In genomic region chr2:5985551-5986229, GRCh38 we compare ENCODE assay signal across 26 cellular contexts.
A peak's percentile ranks its signal among the peaks of the same experiment; 100 is the strongest.
DNase-seq lines count a peak whose midpoint lies in the region; ATAC-seq, FAIRE-seq and TF ChIP-seq lines count a peak whose summit lies in the region.
"Had no signal": no experiment of that assay in that cellular context is flagged by ENCODE, and none has a peak within 500 bp of the region (broad histone marks: within the 10 kb centered on the region; RNA-seq: fewer than 3 reads in every experiment).

No MANE protein-coding gene starts in this region.

- in situ Hi-C loops in GM23248 (cut with MboI): no loop called here

- no peaks in the 10 kb centered on the region for H3K9me3 ChIP-seq in Karpas-422 (ENCODE audit: low read length)
- no peaks in the 10 kb centered on the region for H3K9me3 ChIP-seq in endodermal cell (ENCODE audit: control insufficient read depth, low read length)
- no peaks in the 10 kb centered on the region for H3K9me3 ChIP-seq in neural progenitor cell (ENCODE audit: low read depth)
- H3K9me3 ChIP-seq in GM23248 (ENCODE audit: low read depth): no peaks in the 10 kb centered on the region
- H3K9me3 ChIP-seq: SJSA1 had no signal

- FAIRE-seq in frontal cortex (lab: Jason Lieb, UNC): no peak
- FAIRE-seq: GM12892, H1, K562, RCC 7860 had no signal

- no peaks in the 10 kb centered on the region for H3K9me3 Mint-ChIP-seq in endodermal cell
- H3K9me3 Mint-ChIP-seq in neural progenitor cell: peaks cover 3% of the 10 kb centered on the region

- H3K36me3 ChIP-seq in Karpas-422 (ENCODE audit: insufficient read depth, low read length) (no peaks in the 10 kb centered on the region; the same call in 1 of the 2 replicates), endodermal cell (ENCODE audit: control insufficient read depth, insufficient read depth, low read length) (no peaks in the 10 kb centered on the region), neural progenitor cell (no peaks in the 10 kb centered on the region), GM23248 (ENCODE audit: low read depth) (no peaks in the 10 kb centered on the region)
- H3K36me3 ChIP-seq: SJSA1 had no signal

- 0 out of 2 replicates have a peak overlapping the region, but pooled peaks have one; percentile 24 for H2AFZ ChIP-seq in Karpas-422 (ENCODE audit: low read length)
- no peak overlapping the region for H2AFZ ChIP-seq in neural progenitor cell (replicated peaks)
- H2AFZ ChIP-seq in GM23248: no peak overlapping the region

- H3K9me2 ChIP-seq in Karpas-422 (replicated peaks; ENCODE audit: insufficient read depth, low read length) (no peaks in the 10 kb centered on the region), GM23248 (ENCODE audit: insufficient read depth) (no peaks in the 10 kb centered on the region)

- no peak for DNase-seq in Karpas-422
- DNase-seq in NCI-H524 (lab: John Stamatoyannopoulos, UW): peak; percentile 64 to 93
- no peak for DNase-seq in endodermal cell
- peak; percentile 69 for DNase-seq in neural progenitor cell (ENCODE audit: low spot score)
- no peak for DNase-seq in substantia nigra (lab: John Stamatoyannopoulos, UW)
- no peak for DNase-seq in frontal cortex (ENCODE audit: low spot score in 2 of 2)
- no peak for DNase-seq in GM23248
- DNase-seq: CD4-positive, CD25-positive, alpha-beta regulatory T cell; COR-L47; DND-41; MM.1S; NCI-H1092; NCI-H1436; NCI-H187 treated with DMSO at 0.1 percent for 48 hours; NCI-H2107; NCI-H446; NCI-H748 treated with DMSO at 0.1 percent for 48 hours; T-helper 1 cell had no signal

- H3K27me3 ChIP-seq in Karpas-422 (ENCODE audit: low read length): no peaks in the 10 kb centered on the region
- H3K27me3 ChIP-seq in endodermal cell (ENCODE audit: control insufficient read depth, insufficient read depth, low read length, poor library complexity, severe bottlenecking): peaks cover 33% of the 10 kb centered on the region
- no peaks in the 10 kb centered on the region for H3K27me3 ChIP-seq in neural progenitor cell
- H3K27me3 ChIP-seq in GM23248 (replicated peaks; ENCODE audit: insufficient read depth): no peaks in the 10 kb centered on the region
- H3K27me3 ChIP-seq: SJSA1 had no signal

- H3K27ac Mint-ChIP-seq in endodermal cell (no peak overlapping the region), neural progenitor cell (peak overlapping the region; percentile 75)
- H3K27ac Mint-ChIP-seq: CD4-positive, CD25-positive, alpha-beta regulatory T cell had no signal

- 0 out of 2 replicates have a peak overlapping the region, but pooled peaks have one; percentile 33 for H3K9ac ChIP-seq in Karpas-422 (ENCODE audit: low read length)
- H3K9ac ChIP-seq in endodermal cell (ENCODE audit: extremely low read depth, low read length, poor library complexity, severe bottlenecking): no peak overlapping the region
- H3K9ac ChIP-seq in neural progenitor cell: no peak overlapping the region
- H3K9ac ChIP-seq in GM23248: no peak overlapping the region

- H3K4me2 ChIP-seq in Karpas-422 (ENCODE audit: low read depth, low read length, poor library complexity, severe bottlenecking): peak overlapping the region; percentile 35
- peak overlapping the region; percentile 21 for H3K4me2 ChIP-seq in neural progenitor cell
- no peak overlapping the region for H3K4me2 ChIP-seq in GM23248 (ENCODE audit: unreplicated experiment)

- H3K4me1 Mint-ChIP-seq in endodermal cell (peaks cover 38% of the 10 kb centered on the region), neural progenitor cell (peaks cover 62% of the 10 kb centered on the region)
- H3K4me1 Mint-ChIP-seq: CD4-positive, CD25-positive, alpha-beta regulatory T cell had no signal

- peaks cover 52% of the 10 kb centered on the region for H3F3A ChIP-seq in neural progenitor cell (ENCODE audit: low read depth)
- H3F3A ChIP-seq in GM23248 (ENCODE audit: insufficient read depth): no peaks in the 10 kb centered on the region

- H3K4me1 ChIP-seq in Karpas-422 (ENCODE audit: low read length) (peaks cover 54% of the 10 kb centered on the region), endodermal cell (ENCODE audit: control insufficient read depth, insufficient read depth, low read length) (no peaks in the 10 kb centered on the region), neural progenitor cell (peaks cover 64% of the 10 kb centered on the region), GM23248 (ENCODE audit: insufficient read depth) (no peaks in the 10 kb centered on the region)
- H3K4me1 ChIP-seq: SJSA1 had no signal

- TF ChIP-seq CTCF in endodermal cell (conservative IDR thresholded peaks at IDR 0.05) (no peak), neural progenitor cell (IDR thresholded peaks at IDR 0.05) (no peak)

- H3K4me3 ChIP-seq in Karpas-422 (ENCODE audit: low read length) (no peak overlapping the region), endodermal cell (ENCODE audit: low read length) (no peak overlapping the region), neural progenitor cell (no peak overlapping the region), GM23248 (no peak overlapping the region)
- H3K4me3 ChIP-seq: K562, SJSA1 had no signal

- 93 to 95% methylated on average over 12 to 15 of the region's 15 CpGs for WGBS in endodermal cell (ENCODE audit: insufficient coverage in 1 of 2, insufficient read length in 1 of 2), 2 experiments
- 75 to 76% methylated on average over 15 of the region's 15 CpGs for WGBS in GM23248 (ENCODE audit: low coverage in 1 of 2, low lambda C conversion rate in 2 of 2, missing lambda C conversion rate in 2 of 2), 2 experiments

- no peak overlapping the region for H3K4me3 Mint-ChIP-seq in endodermal cell
- H3K4me3 Mint-ChIP-seq in neural progenitor cell: peak overlapping the region; percentile 22
- H3K4me3 Mint-ChIP-seq: CD4-positive, CD25-positive, alpha-beta regulatory T cell had no signal

- peaks cover 51% of the 10 kb centered on the region for H3K27me3 Mint-ChIP-seq in endodermal cell (ENCODE audit: insufficient read depth)
- H3K27me3 Mint-ChIP-seq in neural progenitor cell (ENCODE audit: insufficient read depth, low read depth): peaks cover 2% of the 10 kb centered on the region
- H3K27me3 Mint-ChIP-seq: CD4-positive, CD25-positive, alpha-beta regulatory T cell had no signal

- H3K79me2 ChIP-seq in Karpas-422 (ENCODE audit: low read length) (no peaks in the 10 kb centered on the region), neural progenitor cell (ENCODE audit: low read depth) (no peaks in the 10 kb centered on the region), GM23248 (ENCODE audit: insufficient read depth) (no peaks in the 10 kb centered on the region)

- H4K20me1 ChIP-seq in Karpas-422 (ENCODE audit: insufficient read depth, low read depth, low read length): no peaks in the 10 kb centered on the region
- H4K20me1 ChIP-seq in neural progenitor cell (ENCODE audit: low read depth): no peaks in the 10 kb centered on the region
- H4K20me1 ChIP-seq in GM23248 (ENCODE audit: insufficient read depth): no peaks in the 10 kb centered on the region

- ATAC-seq in GM18870 (IDR thresholded peaks at IDR 0.05; ENCODE audit: unreplicated experiment): no peak
- ATAC-seq: HCT116, K562, Right ventricle myocardium inferior had no signal

- no peaks in the 10 kb centered on the region for H3K36me3 Mint-ChIP-seq in endodermal cell (ENCODE audit: low read depth)
- H3K36me3 Mint-ChIP-seq in neural progenitor cell: peaks cover 3% of the 10 kb centered on the region
- H3K36me3 Mint-ChIP-seq: CD4-positive, CD25-positive, alpha-beta regulatory T cell had no signal

- H3K27ac ChIP-seq in Karpas-422 (ENCODE audit: low read length): peak overlapping the region; percentile 69; the same call in 1 of the 2 replicates
- H3K27ac ChIP-seq in endodermal cell (ENCODE audit: low read depth, low read length): peak overlapping the region; percentile 93
- peak overlapping the region; percentile 86 for H3K27ac ChIP-seq in neural progenitor cell
- no peak overlapping the region for H3K27ac ChIP-seq in substantia nigra (ENCODE audit: low read depth, low read length, poor library complexity, severe bottlenecking)
- H3K27ac ChIP-seq in GM23248: no peak overlapping the region
- H3K27ac ChIP-seq: SJSA1 had no signal

Comparison
In these comparisons a context has a peak if more than half of its experiments do, and no peak if none do; other contexts are left out.
1. DNase-seq: peak in NCI-H524 (2 of 2) and neural progenitor cell (single experiment); none in Karpas-422 (single experiment), endodermal cell (single experiment), substantia nigra (0 of 49), frontal cortex (0 of 2) and GM23248 (single experiment).
2. H3K27ac ChIP-seq: peak in Karpas-422 (single experiment), endodermal cell (single experiment) and neural progenitor cell (single experiment); none in substantia nigra (single experiment) and GM23248 (single experiment).